24 cellular contexts compared by ENCODE assay signal in genomic region chr20:39213476-39214145, GRCh38.
DNase-seq lines count a peak whose midpoint lies in the region; ATAC-seq and TF ChIP-seq lines count a peak whose summit lies in the region.
"Had no signal": no experiment of that assay in that cellular context is flagged by ENCODE, and none has a peak within 500 bp of the region (broad histone marks: within the 10 kb centered on the region; RNA-seq: fewer than 3 reads in every experiment).

No MANE protein-coding gene starts in this region.

- no peaks in the 10 kb centered on the region for H3K36me3 ChIP-seq in BE2C
- H3K36me3 ChIP-seq in parathyroid adenoma (ENCODE audit: control insufficient read depth, insufficient read depth, low read length) = no peaks in the 10 kb centered on the region
- H3K36me3 ChIP-seq: BLaER1 had no signal

- H3K9ac ChIP-seq in parathyroid adenoma = no peak overlapping the region
- H3K9ac ChIP-seq: BLaER1 had no signal

- H3K27me3 ChIP-seq in BE2C (no peaks in the 10 kb centered on the region), parathyroid adenoma (ENCODE audit: control insufficient read depth, insufficient read depth, low read length) (no peaks in the 10 kb centered on the region)
- H3K27me3 ChIP-seq: BLaER1 had no signal

- ATAC-seq in HG03108 (IDR thresholded peaks at IDR 0.05; ENCODE audit: unreplicated experiment) = no peak
- ATAC-seq: A549, GM12878 had no signal

- H3K9me3 ChIP-seq in BE2C (no peaks in the 10 kb centered on the region), parathyroid adenoma (ENCODE audit: control insufficient read depth, low read length) (no peaks in the 10 kb centered on the region)
- H3K9me3 ChIP-seq: A549, BLaER1 had no signal

- no peak overlapping the region for H3K27ac ChIP-seq in parathyroid adenoma
- H3K27ac ChIP-seq: 22Rv1, A549, BLaER1 had no signal

- TF ChIP-seq CTCF in BE2C (IDR thresholded peaks at IDR 0.05; ENCODE audit: low read depth, low read length) = no peak
- TF ChIP-seq CTCF in parathyroid adenoma (IDR thresholded peaks at IDR 0.05) = no peak

- H3K4me2 ChIP-seq in parathyroid adenoma (ENCODE audit: low read length) = no peak overlapping the region
- H3K4me2 ChIP-seq: A549, BLaER1 had no signal

- no peaks in the 10 kb centered on the region for H3K79me2 ChIP-seq in parathyroid adenoma

- H3K4me1 ChIP-seq in BE2C = peaks cover 12% of the 10 kb centered on the region
- H3K4me1 ChIP-seq in parathyroid adenoma = peaks cover 51% of the 10 kb centered on the region
- H3K4me1 ChIP-seq: A549 had no signal

- DNase-seq in NCI-H1417 (lab: John Stamatoyannopoulos, UW) (peak in 2 of 3 experiments; percentile 28 to 66), NCI-H1417 treated with DMSO at 0.1 percent for 48 hours (lab: John Stamatoyannopoulos, UW) (no peak), BE2C (peak; percentile 57), NCI-H1105 treated with DMSO at 0.1 percent for 48 hours (lab: John Stamatoyannopoulos, UW) (peak; percentile 14), cortex of kidney (lab: John Stamatoyannopoulos, UW) (no peak)
- DNase-seq: AML-193; C1 segment of cervical spinal cord; CD4-positive, alpha-beta memory T cell; CD4-positive, CD25-positive, alpha-beta regulatory T cell; CD8-positive, alpha-beta memory T cell; COR-L47; DMS 273 treated with DMSO at 0.1 percent for 48 hours; DMS153; DMS53; DMS79; DND-41; EL; GDM1 had no signal

- H3K4me3 ChIP-seq in BE2C (ENCODE audit: low read depth, low read length) (no peak overlapping the region), parathyroid adenoma (ENCODE audit: low read depth, low read length) (no peak overlapping the region)
- H3K4me3 ChIP-seq: A549, BLaER1, GM12878 had no signal

- peak overlapping the region; percentile 8 for H2AFZ ChIP-seq in parathyroid adenoma

Comparison
In these comparisons a context has a peak if more than half of its experiments do, and no peak if none do; other contexts are left out.
1. DNase-seq: peak in NCI-H1417 (2 of 3), BE2C (single experiment) and NCI-H1105 treated with DMSO at 0.1 percent for 48 hours (single experiment); none in NCI-H1417 treated with DMSO at 0.1 percent for 48 hours (single experiment) and cortex of kidney (single experiment).